In genomic region chr10:19294233-19294632, GRCh38 we compare ENCODE assay signal across 24 cellular contexts.
"Had no signal": no experiment of that assay in that cellular context is flagged by ENCODE, and none has a peak within 500 bp of the region (broad histone marks: within the 10 kb centered on the region; RNA-seq: fewer than 3 reads in every experiment).

No MANE protein-coding gene starts in this region.

- H3K36me3 ChIP-seq: left ventricle myocardium inferior, pancreas, prostate gland, spleen, suprapubic skin, thoracic aorta, tibial artery, upper lobe of right lung had no signal

- H3K27me3 ChIP-seq: hepatocyte, pancreas, spleen, suprapubic skin, tibial artery, upper lobe of right lung had no signal

- DNase-seq: islet precursor cell; left ventricle myocardium inferior; midbrain; naive thymus-derived CD8-positive, alpha-beta T cell; nucleus accumbens; pancreas; posterior cingulate gyrus; retina; right cardiac atrium; spleen; stimulated activated CD4-positive, alpha-beta T cell treated with anti-CD3 and anti-CD28 coated beads, Interleukin-4, amount 100 ng/mL, for 24 hours; stimulated activated naive CD4-positive, alpha-beta T cell; tibial artery; trophoblast cell; upper lobe of right lung had no signal

- H3K27ac ChIP-seq: hepatocyte, left ventricle myocardium inferior, pancreas, prostate gland, skin epidermis, spleen, suprapubic skin, thoracic aorta, tibial artery, upper lobe of right lung had no signal

- FAIRE-seq: pancreas, urothelium cell line had no signal

- ATAC-seq: naive thymus-derived CD8-positive, alpha-beta T cell; pancreas; right cardiac atrium; sciatic nerve; stimulated activated effector memory CD8-positive, alpha-beta T cell treated with anti-CD3 and anti-CD28 coated beads, Interleukin-12 subunit alpha, Interleukin-12 subunit beta, amount 100 ng/mL, for 72 hours; upper lobe of right lung had no signal

- H3K79me2 ChIP-seq: hepatocyte had no signal

- H2AFZ ChIP-seq: hepatocyte had no signal

- H3K4me1 ChIP-seq: left ventricle myocardium inferior, pancreas, prostate gland, spleen, suprapubic skin, tibial artery, upper lobe of right lung had no signal

- H3K4me3 ChIP-seq: hepatocyte, left ventricle myocardium inferior, lung, pancreas, prostate gland, skin epidermis, spleen, suprapubic skin, thoracic aorta, tibial artery, upper lobe of right lung had no signal

- H3K4me2 ChIP-seq: hepatocyte had no signal

- H3K9me3 ChIP-seq: left ventricle myocardium inferior, pancreas, prostate gland, suprapubic skin, thoracic aorta, tibial artery, upper lobe of right lung had no signal
